Comparison of ENCODE assay signal across 28 cellular contexts in the genomic region with DNA sequence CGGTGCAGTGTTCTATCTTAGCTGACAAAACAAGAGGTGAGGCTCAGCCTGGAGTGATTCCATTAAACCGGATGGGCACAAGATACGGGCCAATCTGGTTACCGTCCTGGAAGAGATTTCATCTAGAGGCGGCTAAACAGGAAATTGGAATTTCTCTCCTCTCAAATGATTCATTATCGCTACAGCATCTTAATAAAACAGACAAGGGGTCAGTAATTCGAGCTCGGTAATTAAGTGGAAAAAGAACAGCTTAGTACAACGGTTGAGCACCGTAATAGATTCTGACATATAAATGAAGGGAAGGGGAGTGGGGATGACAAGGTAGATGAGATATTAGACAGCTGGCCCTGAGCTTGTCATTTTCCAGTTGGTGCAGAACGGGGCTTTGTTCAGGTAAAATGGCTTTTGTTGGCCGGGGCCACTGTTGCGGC.
"Had no signal": no experiment of that assay in that cellular context is flagged by ENCODE, and none has a peak within 500 bp of the region (broad histone marks: within the 10 kb centered on the region; RNA-seq: fewer than 3 reads in every experiment).

No MANE protein-coding gene starts in this region.

- DNase-seq: activated CD4-positive, alpha-beta memory T cell treated with anti-CD3 and anti-CD28 coated beads for 36 hours; activated CD4-positive, alpha-beta T cell treated with anti-CD3 and anti-CD28 coated beads, Interleukin-2, amount 10 ng/mL, durations not matched to agents 7 days and 5 days; activated CD4-positive, CD25-positive, alpha-beta regulatory T cell; activated CD8-positive, alpha-beta memory T cell treated with anti-CD3 and anti-CD28 coated beads for 24 hours; activated effector memory CD4-positive, alpha-beta T cell treated with anti-CD3 and anti-CD28 coated beads, Interleukin-2, amount 50 U/mL, for 16 hours; activated naive CD4-positive, alpha-beta T cell treated with Interleukin-2 at 50 U/mL for 16 hours; activated naive CD8-positive, alpha-beta T cell treated with anti-CD3 and anti-CD28 coated beads, Interleukin-2, amount 50 U/mL, for 24 hours; activated T-cell treated with anti-CD3 and anti-CD28 coated beads, Interleukin-2, amount 50 U/mL, for 4 hours; amniotic stem cell; body of pancreas; central memory CD4-positive, alpha-beta T cell; Kasumi-1; KBM-7; NCI-H2029; NCI-H2107; NCI-H226; NCI-H510A; NCI-H82; NK-92 treated with Interleukin-12 subunit alpha and Interleukin-12 subunit beta, amount 100 ng/mL, for 24 hours; Peyer's patch; Right ventricle myocardium superior; T-cell; T-helper 2 cell; T1000 had no signal

- H3K27me3 ChIP-seq: ascending aorta, body of pancreas, Peyer's patch had no signal

- H3K27ac ChIP-seq: ascending aorta, body of pancreas, Peyer's patch, RWPE1, SJSA1 had no signal

- H3K4me3 ChIP-seq: ascending aorta, body of pancreas, Peyer's patch, SJSA1 had no signal

- H3K9me3 ChIP-seq: ascending aorta, body of pancreas, Peyer's patch, SJSA1 had no signal

- ATAC-seq: activated naive CD4-positive, alpha-beta T cell treated with anti-CD3 and anti-CD28 coated beads, Interleukin-2, amount 50 U/mL, for 72 hours; activated naive CD8-positive, alpha-beta T cell treated with anti-CD3 and anti-CD28 coated beads, Interleukin-2, amount 50 U/mL, for 24 hours; activated T-cell treated with anti-CD3 and anti-CD28 coated beads, Interleukin-2, amount 50 U/mL, for 4 hours; body of pancreas; T-cell had no signal

- H3K36me3 ChIP-seq: ascending aorta, Peyer's patch, SJSA1 had no signal

- H3K4me1 ChIP-seq: ascending aorta, body of pancreas, Peyer's patch, SJSA1 had no signal
